ENCODE assay signal across 21 cellular contexts in genomic region chr1:162387226-162388082, GRCh38. TPM values are rescaled to one million over a fixed set of nuclear protein-coding genes. Genes with fewer than 3 reads are reported as not detected.
"Had no signal": no experiment of that assay in that cellular context is flagged by ENCODE, and none has a peak within 500 bp of the region (broad histone marks: within the 10 kb centered on the region; RNA-seq: fewer than 3 reads in every experiment).

No MANE protein-coding gene starts in this region.

- H3K27ac Mint-ChIP-seq: activated B cell treated with CpG ODN at 0.5 μM for 24 hours; activated CD4-positive, alpha-beta T cell treated with anti-CD3 and anti-CD28 coated beads, Interleukin-2, amount 10 ng/mL, durations not matched to agents 24 days and 14 days; activated naive CD4-positive, alpha-beta T cell treated with anti-CD3 and anti-CD28 coated beads, Interleukin-2, amount 10 ng/mL, durations not matched to agents 7 days and 5 days; activated T-helper 2 cell treated with anti-CD3 and anti-CD28 coated beads, Interferon-gamma antibody, Interleukin-2, Interleukin-4, amounts not matched to agents 10 μg/mL and 5 μg/mL and 100 μg/mL, durations not matched to agents 14 hours and 24 hours and 36 hours; dendritic cell treated with granulocyte-macrophage colony-stimulating factor and Interleukin-4, amounts not matched to agents 40 ng/mL and 50 ng/mL, for 4 days; memory B cell; nephron progenitor cell; T-helper 17 cell had no signal

- DNase-seq: activated B cell treated with CpG ODN at 0.5 μM for 24 hours; activated CD4-positive, alpha-beta T cell treated with anti-CD3 and anti-CD28 coated beads, Interleukin-2, amount 10 ng/mL, durations not matched to agents 24 days and 14 days; activated CD8-positive, alpha-beta memory T cell treated with anti-CD3 and anti-CD28 coated beads for 24 hours; activated naive CD4-positive, alpha-beta T cell treated with anti-CD3 and anti-CD28 coated beads, Interleukin-2, amount 10 ng/mL, durations not matched to agents 7 days and 5 days; foreskin fibroblast; nephron progenitor cell; pancreas; retina; stimulated activated CD4-positive, alpha-beta T cell treated with anti-CD3 and anti-CD28 coated beads, Interleukin-4, amount 100 ng/mL, for 4 hours; stimulated activated naive CD8-positive, alpha-beta T cell treated with anti-CD3 and anti-CD28 coated beads, Interleukin-15, amount 100 ng/mL, for 72 hours; T-helper 17 cell had no signal

- H3K9me3 ChIP-seq: esophagus muscularis mucosa, pancreas, vagina had no signal

- H3K4me3 ChIP-seq: esophagus muscularis mucosa, pancreas, skin epidermis, vagina had no signal

- FAIRE-seq: pancreas had no signal

- H3K36me3 Mint-ChIP-seq: activated naive CD4-positive, alpha-beta T cell treated with anti-CD3 and anti-CD28 coated beads, Interleukin-2, amount 10 ng/mL, durations not matched to agents 7 days and 5 days; memory B cell had no signal

- H3K27me3 Mint-ChIP-seq: dendritic cell treated with granulocyte-macrophage colony-stimulating factor and Interleukin-4, amounts not matched to agents 40 ng/mL and 50 ng/mL, for 4 days had no signal

- H3K4me1 ChIP-seq: pancreas had no signal

- H3K4me3 Mint-ChIP-seq: activated B cell treated with CpG ODN at 0.5 μM for 24 hours; activated CD4-positive, alpha-beta T cell treated with anti-CD3 and anti-CD28 coated beads, Interleukin-2, amount 10 ng/mL, durations not matched to agents 24 days and 14 days; activated naive CD4-positive, alpha-beta T cell treated with anti-CD3 and anti-CD28 coated beads, Interleukin-2, amount 10 ng/mL, durations not matched to agents 7 days and 5 days; brain; central memory CD8-positive, alpha-beta T cell; dendritic cell treated with granulocyte-macrophage colony-stimulating factor and Interleukin-4, amounts not matched to agents 40 ng/mL and 50 ng/mL, for 4 days; memory B cell; nephron progenitor cell; stimulated activated naive CD8-positive, alpha-beta T cell treated with anti-CD3 and anti-CD28 coated beads, Interleukin-15, amount 100 ng/mL, for 72 hours; T-helper 17 cell had no signal

- H3K27ac ChIP-seq: esophagus muscularis mucosa, pancreas, skin epidermis had no signal

- H3K36me3 ChIP-seq: pancreas, vagina had no signal

- H3K9me3 Mint-ChIP-seq: activated B cell treated with CpG ODN at 0.5 μM for 24 hours; activated CD4-positive, alpha-beta T cell treated with anti-CD3 and anti-CD28 coated beads, Interleukin-2, amount 10 ng/mL, durations not matched to agents 24 days and 14 days; activated naive CD4-positive, alpha-beta T cell treated with anti-CD3 and anti-CD28 coated beads, Interleukin-2, amount 10 ng/mL, durations not matched to agents 7 days and 5 days; activated T-helper 2 cell treated with anti-CD3 and anti-CD28 coated beads, Interferon-gamma antibody, Interleukin-2, Interleukin-4, amounts not matched to agents 10 μg/mL and 5 μg/mL and 100 μg/mL, durations not matched to agents 14 hours and 24 hours and 36 hours; brain; central memory CD8-positive, alpha-beta T cell; dendritic cell treated with granulocyte-macrophage colony-stimulating factor and Interleukin-4, amounts not matched to agents 40 ng/mL and 50 ng/mL, for 4 days; memory B cell; nephron progenitor cell; stimulated activated naive CD8-positive, alpha-beta T cell treated with anti-CD3 and anti-CD28 coated beads, Interleukin-15, amount 100 ng/mL, for 72 hours had no signal

- ATAC-seq: pancreas; stimulated activated naive CD8-positive, alpha-beta T cell treated with anti-CD3 and anti-CD28 coated beads, Interleukin-15, amount 100 ng/mL, for 72 hours; T-helper 17 cell had no signal

- H3K27me3 ChIP-seq: pancreas, vagina had no signal

RNA-seq across cellular contexts. Expression of gene C1orf226, which starts 5.9 kb away (rescaled TPM):
- total RNA-seq: activated B cell treated with CpG ODN at 0.5 μM for 24 hours; activated CD4-positive, alpha-beta T cell treated with anti-CD3 and anti-CD28 coated beads, Interleukin-2, amount 10 ng/mL, durations not matched to agents 24 days and 14 days; T-helper 17 cell had no signal

RNA-seq across cellular contexts. Expression of gene SPATA46, which starts 10.8 kb away (rescaled TPM):
- total RNA-seq: activated B cell treated with CpG ODN at 0.5 μM for 24 hours; activated CD4-positive, alpha-beta T cell treated with anti-CD3 and anti-CD28 coated beads, Interleukin-2, amount 10 ng/mL, durations not matched to agents 24 days and 14 days; activated T-helper 2 cell treated with anti-CD3 and anti-CD28 coated beads, Interferon-gamma antibody, Interleukin-2, Interleukin-4, amounts not matched to agents 10 μg/mL and 5 μg/mL and 100 μg/mL, durations not matched to agents 14 hours and 24 hours and 36 hours; esophagus muscularis mucosa; left lobe of liver; pancreas; T-helper 17 cell; vagina had no signal
- polyA plus RNA-seq: pancreas, thymus had no signal

RNA-seq across cellular contexts. Expression of gene SH2D1B, which starts 24.5 kb away (rescaled TPM):
- total RNA-seq: activated B cell treated with CpG ODN at 0.5 μM for 24 hours; activated CD4-positive, alpha-beta T cell treated with anti-CD3 and anti-CD28 coated beads, Interleukin-2, amount 10 ng/mL, durations not matched to agents 24 days and 14 days; vagina had no signal
- polyA plus RNA-seq: pancreas had no signal
